In the genomic region with DNA sequence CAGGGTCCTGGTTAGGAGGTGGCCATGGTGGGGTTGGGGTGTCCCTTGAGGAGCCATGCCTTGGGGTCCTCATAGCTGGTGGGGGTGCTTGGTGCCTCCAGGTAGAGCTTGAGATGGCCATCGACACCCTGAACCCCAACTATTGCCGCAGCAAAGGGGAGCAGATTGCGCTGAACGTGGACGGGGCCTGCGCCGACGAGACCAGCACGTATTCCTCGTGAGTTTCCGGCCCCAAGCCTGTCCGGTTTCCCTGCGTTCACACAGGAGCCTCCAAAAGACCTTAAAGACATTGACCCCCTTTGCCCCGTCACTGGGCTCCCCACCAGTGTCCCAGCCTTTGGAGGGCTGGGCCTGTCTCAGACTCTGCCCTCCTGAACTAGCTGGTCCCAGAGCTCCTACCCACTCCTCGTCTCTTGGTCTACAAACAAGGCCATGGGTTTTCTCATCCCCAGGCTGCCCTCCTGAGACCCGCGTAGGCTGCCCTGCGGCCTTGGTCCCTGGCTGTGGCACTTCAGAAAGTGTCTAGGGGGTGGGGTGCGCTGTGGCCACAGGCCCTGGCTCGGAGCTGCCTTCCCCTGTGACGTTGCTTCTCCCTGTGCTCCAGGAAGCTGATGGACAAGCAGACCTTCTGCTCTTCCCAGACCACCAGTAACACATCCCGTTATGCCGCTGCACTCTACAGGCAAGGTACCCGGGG, we compare ENCODE assay signal across 32 cellular contexts.
"Had no signal": no experiment of that assay in that cellular context is flagged by ENCODE, and none has a peak within 500 bp of the region (broad histone marks: within the 10 kb centered on the region; RNA-seq: fewer than 3 reads in every experiment).

No MANE protein-coding gene starts in this region.

- H3K9me3 ChIP-seq: adrenal gland, ascending aorta, breast epithelium had no signal

- H3K27me3 ChIP-seq: adrenal gland, ascending aorta, breast epithelium, cardiac muscle cell had no signal

- H3K27ac ChIP-seq: adrenal gland, ascending aorta, breast epithelium, cardiac muscle cell, WERI-Rb-1 had no signal

- H3K36me3 Mint-ChIP-seq: activated naive CD8-positive, alpha-beta T cell had no signal

- H3K9me3 Mint-ChIP-seq: activated B cell treated with CpG ODN at 0.5 μM for 24 hours; activated CD8-positive, alpha-beta T cell treated with anti-CD3 and anti-CD28 coated beads for 36 hours; activated T-cell treated with anti-CD3 and anti-CD28 coated beads, Interleukin-2, amount 50 U/mL, for 4 hours; activated T-helper 17 cell treated with anti-CD3 and anti-CD28 coated beads, Interleukin-2, amount 50 U/mL, for 72 hours; brain; endodermal cell; T-cell; T-helper 1 cell treated with Interleukin-12 subunit alpha and Interleukin-12 subunit beta and Interleukin-4 antibody, amounts not matched to agents 30 μg/mL and 1 μg/mL, for 36 hours; T-helper 2 cell treated with Interferon-gamma antibody and Interleukin-4, amounts not matched to agents 5 μg/mL and 100 μg/mL, for 36 hours had no signal

- H3K27ac Mint-ChIP-seq: activated B cell treated with CpG ODN at 0.5 μM for 24 hours; activated CD8-positive, alpha-beta T cell treated with anti-CD3 and anti-CD28 coated beads for 36 hours; activated naive CD8-positive, alpha-beta T cell; brain; endodermal cell; T-cell; T-helper 1 cell treated with Interleukin-12 subunit alpha and Interleukin-12 subunit beta and Interleukin-4 antibody, amounts not matched to agents 30 μg/mL and 1 μg/mL, for 36 hours; T-helper 2 cell treated with Interferon-gamma antibody and Interleukin-4, amounts not matched to agents 5 μg/mL and 100 μg/mL, for 36 hours had no signal

- H3K4me3 Mint-ChIP-seq: activated B cell treated with CpG ODN at 0.5 μM for 24 hours; activated CD8-positive, alpha-beta T cell treated with anti-CD3 and anti-CD28 coated beads for 36 hours; activated naive CD8-positive, alpha-beta T cell; activated T-helper 17 cell treated with anti-CD3 and anti-CD28 coated beads, Interleukin-2, amount 50 U/mL, for 72 hours; brain; endodermal cell; T-cell; T-helper 1 cell treated with Interleukin-12 subunit alpha and Interleukin-12 subunit beta and Interleukin-4 antibody, amounts not matched to agents 30 μg/mL and 1 μg/mL, for 36 hours; T-helper 2 cell treated with Interferon-gamma antibody and Interleukin-4, amounts not matched to agents 5 μg/mL and 100 μg/mL, for 36 hours had no signal

- H3K27me3 Mint-ChIP-seq: activated B cell treated with CpG ODN at 0.5 μM for 24 hours; activated CD8-positive, alpha-beta T cell treated with anti-CD3 and anti-CD28 coated beads for 36 hours; activated naive CD8-positive, alpha-beta T cell; activated T-helper 17 cell treated with anti-CD3 and anti-CD28 coated beads, Interleukin-2, amount 50 U/mL, for 72 hours; brain; T-cell had no signal

- H3K4me3 ChIP-seq: adrenal gland, ascending aorta, breast epithelium, cardiac muscle cell had no signal

- H3K4me1 Mint-ChIP-seq: activated B cell treated with CpG ODN at 0.5 μM for 24 hours; activated T-helper 17 cell treated with anti-CD3 and anti-CD28 coated beads, Interleukin-2, amount 50 U/mL, for 72 hours; brain; endodermal cell had no signal

- H3K4me1 ChIP-seq: adrenal gland, ascending aorta, breast epithelium had no signal

- FAIRE-seq: colon, frontal cortex had no signal

- DNase-seq: activated B cell treated with CpG ODN at 0.5 μM for 24 hours; activated CD4-positive, alpha-beta T cell treated with anti-CD3 and anti-CD28 coated beads for 48 hours; activated CD4-positive, alpha-beta T cell treated with anti-CD3 and anti-CD28 coated beads, Interleukin-2, amount 50 U/mL, for 1 hour; activated CD4-positive, alpha-beta T cell treated with anti-CD3 and anti-CD28 coated beads, Interleukin-2, amount 50 U/mL, for 48 hours; activated CD8-positive, alpha-beta memory T cell treated with anti-CD3 and anti-CD28 coated beads for 24 hours; activated CD8-positive, alpha-beta T cell treated with anti-CD3 and anti-CD28 coated beads for 36 hours; activated effector memory CD4-positive, alpha-beta T cell treated with Interleukin-2 at 50 U/mL for 16 hours; activated gamma-delta T cell treated with Interleukin-2 at 50 U/mL for 16 hours; activated naive CD4-positive, alpha-beta T cell treated with anti-CD3 and anti-CD28 coated beads, Interleukin-2, amount 50 U/mL, for 16 hours; activated naive CD4-positive, alpha-beta T cell treated with Interleukin-2 at 50 U/mL for 16 hours; activated T-cell treated with anti-CD3 and anti-CD28 coated beads, Interleukin-2, amount 50 U/mL, for 4 hours; adrenal gland; cortex of kidney; effector CD8-positive, alpha-beta T cell; foreskin fibroblast; SW 1271; T-cell; T1000; WERI-Rb-1 had no signal

- ATAC-seq: activated CD4-positive, CD25-positive, alpha-beta regulatory T cell treated with anti-CD3 and anti-CD28 coated beads, Interleukin-2, amount 50 U/mL, for 24 hours; activated CD8-positive, alpha-beta T cell treated with anti-CD3 and anti-CD28 coated beads for 36 hours; activated T-cell treated with anti-CD3 and anti-CD28 coated beads, Interleukin-2, amount 50 U/mL, for 4 hours; activated T-helper 17 cell treated with anti-CD3 and anti-CD28 coated beads, Interleukin-2, amount 50 U/mL, for 72 hours; esophagus mucosa had no signal

- H3K36me3 ChIP-seq: breast epithelium had no signal
